ENCODE assay signal across 2 cellular contexts in genomic region chr9:16809912-16810610, GRCh38.
TF ChIP-seq lines count a peak whose summit lies in the region.

No MANE protein-coding gene starts in this region.

TF ChIP-seq in GM23338, 12 proteins besides CTCF, POLR2A, EP300 and RAD21 (continued from another document):
- TF ChIP-seq ZNF462 (CRISPR knock-in tag; IDR thresholded peaks at IDR 0.05) = peak; percentile 73; the same call in 1 of the 2 replicates

TF ChIP-seq in Ishikawa, 13 proteins besides CTCF, POLR2A, EP300 and RAD21 (continued from another document):
- TF ChIP-seq REST (IDR thresholded peaks at IDR 0.05; ENCODE audit: low read depth) = no peak
- TF ChIP-seq TAF1 (IDR thresholded peaks at IDR 0.05; ENCODE audit: low read depth) = no peak
- no peak for TF ChIP-seq USF1 (IDR thresholded peaks at IDR 0.05)
- no peak for TF ChIP-seq ZBTB7A (IDR thresholded peaks at IDR 0.05; ENCODE audit: low read depth)
- no peak for TF ChIP-seq FOXM1 (IDR thresholded peaks at IDR 0.05; ENCODE audit: borderline replicate concordance, low read depth)
- 0 out of 2 replicates have a peak, but pooled peaks have one; percentile 38 for TF ChIP-seq TEAD4 (IDR thresholded peaks at IDR 0.05)
- peak; percentile 87 for TF ChIP-seq CEBPB (IDR thresholded peaks at IDR 0.05)
- TF ChIP-seq YY1 (IDR thresholded peaks at IDR 0.05; ENCODE audit: low read depth) = no peak
- no peak for TF ChIP-seq CREB1 (IDR thresholded peaks at IDR 0.05; ENCODE audit: low read depth)
- TF ChIP-seq NFIC (IDR thresholded peaks at IDR 0.05) = peak; percentile 27; the same call in 1 of the 2 replicates
TF ChIP-seq in Ishikawa: peak in this region for 4.
